In genomic region chr7:5295039-5296014, GRCh38 we compare ENCODE assay signal across 19 cellular contexts. TPM values are rescaled to one million over a fixed set of nuclear protein-coding genes. Genes with fewer than 3 reads are reported as not detected.
DNase-seq lines count a peak whose midpoint lies in the region; ATAC-seq and TF ChIP-seq lines count a peak whose summit lies in the region.
"Had no signal": no experiment of that assay in that cellular context is flagged by ENCODE, and none has a peak within 500 bp of the region (broad histone marks: within the 10 kb centered on the region; RNA-seq: fewer than 3 reads in every experiment).

No MANE protein-coding gene starts in this region.

- peaks cover 6 to 7% of the 10 kb centered on the region in 2 donors for H3K27me3 Mint-ChIP-seq in CD8-positive, alpha-beta memory T cell
- peaks cover 11% of the 10 kb centered on the region for H3K27me3 Mint-ChIP-seq in neural progenitor cell (ENCODE audit: insufficient read depth, low read depth)

- peaks cover 9 to 24% (median 14%) of the 10 kb centered on the region in 3 donors for H3K4me1 Mint-ChIP-seq in CD8-positive, alpha-beta memory T cell
- peaks cover 13% of the 10 kb centered on the region for H3K4me1 Mint-ChIP-seq in neural progenitor cell

- peak overlapping the region; percentile 85 for H2AFZ ChIP-seq in neural progenitor cell (replicated peaks)

- ATAC-seq in Right ventricle myocardium superior (ENCODE audit: poor library complexity) = no peak
- ATAC-seq: gastroesophageal sphincter, Right ventricle myocardium inferior had no signal

- H3K27me3 ChIP-seq in CD8-positive, alpha-beta memory T cell (ENCODE audit: insufficient read depth, low read length, poor library complexity, severe bottlenecking) = no peaks in the 10 kb centered on the region
- H3K27me3 ChIP-seq in HUES64 (ENCODE audit: insufficient read depth, low read length) (peaks cover 9% of the 10 kb centered on the region), iPS DF 6.9 (ENCODE audit: control insufficient read depth, insufficient read depth, low read length) (no peaks in the 10 kb centered on the region), neural progenitor cell (peaks cover 11% of the 10 kb centered on the region)

- H3K4me1 ChIP-seq in CD8-positive, alpha-beta memory T cell (ENCODE audit: insufficient read depth, low read length) = peaks cover 13% of the 10 kb centered on the region
- H3K4me1 ChIP-seq in HUES64 (ENCODE audit: insufficient read depth, low read length) (no peaks in the 10 kb centered on the region), iPS DF 6.9 (ENCODE audit: control insufficient read depth, insufficient read depth, low read length) (peaks cover 5% of the 10 kb centered on the region; the same call in 1 of the 2 replicates), neural progenitor cell (no peaks in the 10 kb centered on the region)
- H3K4me1 ChIP-seq: left ventricle myocardium inferior had no signal

- no peaks in the 10 kb centered on the region for H3K36me3 Mint-ChIP-seq in CD8-positive, alpha-beta memory T cell
- peaks cover 35% of the 10 kb centered on the region for H3K36me3 Mint-ChIP-seq in neural progenitor cell

- POLR2A ChIA-PET in CD8-positive, alpha-beta memory T cell (lab: Charles Lee) = no interaction called here

- peaks cover 15% of the 10 kb centered on the region for H4K20me1 ChIP-seq in neural progenitor cell (ENCODE audit: low read depth)

- no peak for DNase-seq in CD8-positive, alpha-beta memory T cell
- DNase-seq in iPS DF 6.9 (ENCODE audit: low read depth, low spot score) (no peak), neural progenitor cell (ENCODE audit: low spot score) (no peak), Right ventricle myocardium superior (no peak), globus pallidus (ENCODE audit: low spot score) (no peak), T-helper 1 cell (no peak)
- DNase-seq: activated gamma-delta T cell, left ventricle myocardium inferior, MV-4-11, NCI-H187, NCI-H2227 treated with DMSO at 0.1 percent for 48 hours, NCI-H774, SW 1271 had no signal

- peaks cover 9% of the 10 kb centered on the region for H3F3A ChIP-seq in neural progenitor cell (ENCODE audit: low read depth)

- CTCF ChIA-PET in CD8-positive, alpha-beta memory T cell (lab: Charles Lee) = no interaction called here

- no peak overlapping the region for H3K27ac Mint-ChIP-seq in CD8-positive, alpha-beta memory T cell
- no peak overlapping the region for H3K27ac Mint-ChIP-seq in neural progenitor cell

- WGBS in HUES64 = 85% methylated on average over 33 of the region's 33 CpGs
- no CpG with 5 or more reads among the region's 33 CpGs for WGBS in iPS DF 6.9 (ENCODE audit: insufficient coverage, insufficient read length)

- H3K4me2 ChIP-seq in neural progenitor cell = peak overlapping the region; percentile 93
- H3K4me2 ChIP-seq: KMS-11 had no signal

- no peaks in the 10 kb centered on the region for H3K9me3 ChIP-seq in CD8-positive, alpha-beta memory T cell (ENCODE audit: low read length)
- H3K9me3 ChIP-seq in HUES64 (ENCODE audit: insufficient read depth, low read depth, low read length) (no peaks in the 10 kb centered on the region), iPS DF 6.9 (ENCODE audit: control insufficient read depth, insufficient read depth, low read length) (no peaks in the 10 kb centered on the region), neural progenitor cell (ENCODE audit: low read depth) (no peaks in the 10 kb centered on the region)
- H3K9me3 ChIP-seq: esophagus muscularis mucosa, gastroesophageal sphincter had no signal

- H3K9me3 Mint-ChIP-seq in CD8-positive, alpha-beta memory T cell = peaks cover 2 to 7% (median 2%) of the 10 kb centered on the region in 5 donors
- H3K9me3 Mint-ChIP-seq in neural progenitor cell = peaks cover 3% of the 10 kb centered on the region

- H3K9ac ChIP-seq in HUES64 (ENCODE audit: low read depth, low read length) (peak overlapping the region; percentile 71), neural progenitor cell (no peak overlapping the region)
- H3K9ac ChIP-seq: KMS-11 had no signal

- TF ChIP-seq CTCF in neural progenitor cell (IDR thresholded peaks at IDR 0.05) = no peak

- intact Hi-C loops in Right ventricle myocardium superior (cut with DNase I) = no loop called here

- H3K36me3 ChIP-seq in CD8-positive, alpha-beta memory T cell (ENCODE audit: insufficient read depth, low read length) = no peaks in the 10 kb centered on the region
- H3K36me3 ChIP-seq in HUES64 (ENCODE audit: insufficient read depth, low read length) (peaks cover 4% of the 10 kb centered on the region; the same call in 1 of the 2 replicates), iPS DF 6.9 (ENCODE audit: control insufficient read depth, insufficient read depth, low read length) (no peaks in the 10 kb centered on the region), neural progenitor cell (no peaks in the 10 kb centered on the region)
- H3K36me3 ChIP-seq: esophagus muscularis mucosa, gastroesophageal sphincter, left ventricle myocardium inferior had no signal

- peak overlapping the region in 6 of 7 donors; percentile 48 to 78 (median 68) for H3K4me3 Mint-ChIP-seq in CD8-positive, alpha-beta memory T cell
- H3K4me3 Mint-ChIP-seq in neural progenitor cell = no peak overlapping the region

- no peaks in the 10 kb centered on the region for H3K79me2 ChIP-seq in neural progenitor cell (ENCODE audit: low read depth)

- no peak overlapping the region for H3K4me3 ChIP-seq in CD8-positive, alpha-beta memory T cell (ENCODE audit: low read length)
- H3K4me3 ChIP-seq in HUES64 (ENCODE audit: low read length) (peak overlapping the region; percentile 65), iPS DF 6.9 (ENCODE audit: low read length) (peak overlapping the region; percentile 36; the same call in 1 of the 2 replicates), neural progenitor cell (peak overlapping the region; percentile 51)
- H3K4me3 ChIP-seq: esophagus muscularis mucosa, gastroesophageal sphincter, GM12878, left ventricle myocardium inferior had no signal

- no peak overlapping the region for H3K27ac ChIP-seq in CD8-positive, alpha-beta memory T cell (ENCODE audit: low read depth, low read length)
- H3K27ac ChIP-seq in HUES64 (ENCODE audit: low read depth, low read length) (no peak overlapping the region), iPS DF 6.9 (ENCODE audit: low read length) (no peak overlapping the region), neural progenitor cell (no peak overlapping the region)
- H3K27ac ChIP-seq: esophagus muscularis mucosa, gastroesophageal sphincter, KMS-11, left ventricle myocardium inferior had no signal

RNA-seq across cellular contexts. Expression of gene SLC29A4, which starts 12.6 kb away (rescaled TPM):
- total RNA-seq in CD8-positive, alpha-beta memory T cell = under 1 TPM in 1 of 2 experiments, not detected in 1; 0.18 TPM
- 0.21 TPM for polyA plus RNA-seq in CD8-positive, alpha-beta memory T cell
- 12.7 TPM for polyA plus RNA-seq in HUES64 (2013, experiment 1 of 2)
- 13.9 TPM for polyA plus RNA-seq in HUES64 (2013, experiment 2 of 2)
- total RNA-seq in neural progenitor cell (ENCODE audit: low replicate concordance) = 7.3 and 20.8 TPM in 2 replicates
- total RNA-seq in Right ventricle myocardium superior = 3.9 TPM
